In genomic region chr15:88012711-88013110, GRCh38 we compare ENCODE assay signal across 34 cellular contexts.
"Had no signal": no experiment of that assay in that cellular context is flagged by ENCODE, and none has a peak within 500 bp of the region (broad histone marks: within the 10 kb centered on the region; RNA-seq: fewer than 3 reads in every experiment).

No MANE protein-coding gene starts in this region.

- H3K4me1 ChIP-seq: adrenal gland, body of pancreas, breast epithelium had no signal

- DNase-seq: activated effector memory CD4-positive, alpha-beta T cell treated with anti-CD3 and anti-CD28 coated beads, Interleukin-2, amount 50 U/mL, for 16 hours; activated effector memory CD4-positive, alpha-beta T cell treated with Interleukin-2 at 50 U/mL for 16 hours; activated gamma-delta T cell; activated gamma-delta T cell treated with Interleukin-2 at 50 U/mL for 16 hours; activated naive CD4-positive, alpha-beta T cell; activated naive CD4-positive, alpha-beta T cell treated with anti-CD3 and anti-CD28 coated beads for 36 hours; activated naive CD4-positive, alpha-beta T cell treated with anti-CD3 and anti-CD28 coated beads, Interleukin-2, amount 10 ng/mL, durations not matched to agents 7 days and 5 days; activated naive CD4-positive, alpha-beta T cell treated with anti-CD3 and anti-CD28 coated beads, Interleukin-2, amount 50 U/mL, for 16 hours; activated naive CD4-positive, alpha-beta T cell treated with Interleukin-2 at 50 U/mL for 16 hours; activated naive CD8-positive, alpha-beta T cell treated with anti-CD3 and anti-CD28 coated beads for 36 hours; activated naive CD8-positive, alpha-beta T cell treated with anti-CD3 and anti-CD28 coated beads, Interleukin-2, amount 10 ng/mL, durations not matched to agents 7 days and 5 days; activated naive CD8-positive, alpha-beta T cell treated with anti-CD3 and anti-CD28 coated beads, Interleukin-2, amount 50 U/mL, for 24 hours; activated T-cell treated with anti-CD3 and anti-CD28 coated beads for 4 hours; activated T-cell treated with anti-CD3 and anti-CD28 coated beads, Interleukin-2, amount 50 U/mL, for 1 hour; activated T-cell treated with anti-CD3 and anti-CD28 coated beads, Interleukin-2, amount 50 U/mL, for 24 hours; activated T-cell treated with anti-CD3 and anti-CD28 coated beads, Interleukin-2, amount 50 U/mL, for 4 hours; activated T-cell treated with anti-CD3 and anti-CD28 coated beads, Interleukin-2, amount 50 U/mL, for 48 hours; activated T-cell treated with anti-CD3 and anti-CD28 coated beads, Interleukin-2, amount 50 U/mL, for 72 hours; amniotic stem cell; amygdala; anterior cingulate cortex; brain microvascular endothelial cell; caudate nucleus; central memory CD4-positive, alpha-beta T cell; cerebellar nuclear complex had no signal

- H3K27ac ChIP-seq: adrenal gland, ascending aorta, body of pancreas, brain microvascular endothelial cell, breast epithelium, cardiac muscle cell had no signal

- H3K4me3 ChIP-seq: adrenal gland, ascending aorta, body of pancreas, breast epithelium, cardiac muscle cell had no signal

- FAIRE-seq: astrocyte, bronchial epithelial cell had no signal

- H3K27me3 ChIP-seq: adrenal gland, ascending aorta, body of pancreas, brain microvascular endothelial cell, breast epithelium, cardiac muscle cell had no signal

- H3K36me3 ChIP-seq: adrenal gland, ascending aorta, brain microvascular endothelial cell, breast epithelium, cardiac muscle cell had no signal

- H3K9me3 ChIP-seq: adrenal gland, ascending aorta, body of pancreas, breast epithelium had no signal

- ATAC-seq: activated naive CD4-positive, alpha-beta T cell treated with anti-CD3 and anti-CD28 coated beads, Interleukin-2, amount 50 U/mL, for 72 hours; activated naive CD8-positive, alpha-beta T cell treated with anti-CD3 and anti-CD28 coated beads, Interleukin-2, amount 50 U/mL, for 24 hours; activated T-cell treated with anti-CD3 and anti-CD28 coated beads, Interleukin-2, amount 50 U/mL, for 4 hours; activated T-cell treated with anti-CD3 and anti-CD28 coated beads, Interleukin-2, amount 50 U/mL, for 72 hours; activated T-helper 17 cell treated with anti-CD3 and anti-CD28 coated beads, Interleukin-2, amount 50 U/mL, for 72 hours; body of pancreas had no signal
